In the genomic region with DNA sequence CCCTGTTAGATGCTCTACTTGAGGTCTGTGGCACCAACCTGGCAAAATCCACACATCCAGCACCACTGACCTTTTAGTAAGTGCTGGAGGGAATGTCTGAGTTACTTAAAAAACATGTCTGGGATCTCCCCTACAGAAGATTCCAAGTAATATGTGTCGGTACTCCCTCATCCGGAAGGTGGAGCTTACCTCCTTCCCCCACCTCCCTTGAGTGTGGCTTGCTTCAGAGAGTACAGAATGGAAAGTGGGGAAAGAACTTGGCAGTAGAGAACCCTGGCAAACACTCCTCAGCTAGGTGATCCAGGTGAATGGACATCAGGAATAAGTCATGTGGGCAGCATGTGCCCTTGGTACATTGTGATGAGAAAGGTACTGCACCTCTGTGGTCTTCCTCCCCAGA, we compare ENCODE assay signal across 23 cellular contexts. TPM values are rescaled to one million over a fixed set of nuclear protein-coding genes. Genes with fewer than 3 reads are reported as not detected.
DNase-seq lines count a peak whose midpoint lies in the region; ATAC-seq, FAIRE-seq and TF ChIP-seq lines count a peak whose summit lies in the region.
"Had no signal": no experiment of that assay in that cellular context is flagged by ENCODE, and none has a peak within 500 bp of the region (broad histone marks: within the 10 kb centered on the region; RNA-seq: fewer than 3 reads in every experiment).

No MANE protein-coding gene starts in this region.

- DNase-seq in GM12892 (ENCODE audit: insufficient read length): no peak
- no peak for DNase-seq in mesenchymal stem cell
- no peak for DNase-seq in NCI-H1092 treated with DMSO at 0.1 percent for 48 hours (lab: John Stamatoyannopoulos, UW)
- no peak for DNase-seq in aorta
- no peak for DNase-seq in SW 1271 (lab: John Stamatoyannopoulos, UW)
- DNase-seq: CD4-positive, CD25-positive, alpha-beta regulatory T cell; COR-L47; DMS79; GM23248; KG1; NCI-H1105; NCI-H146; NCI-H2029 treated with DMSO at 0.1 percent for 48 hours; NCI-H345; NCI-H774; PC-3; RPMI8226; SHP77 had no signal

- FAIRE-seq in GM12892 (lab: Jason Lieb, UNC): peak; percentile 81
- FAIRE-seq: A549 had no signal

- H3K27ac ChIP-seq in angular gyrus (ENCODE audit: low read depth, low read length): peak overlapping the region; percentile 50
- no peak overlapping the region for H3K27ac ChIP-seq in mesenchymal stem cell (ENCODE audit: low read length, poor library complexity, severe bottlenecking)
- peak overlapping the region; percentile 9 for H3K27ac ChIP-seq in temporal lobe (ENCODE audit: low read depth, low read length)
- H3K27ac ChIP-seq in aorta (ENCODE audit: low read depth in 1 of 2, low read length in 2 of 2): no peak overlapping the region
- H3K27ac ChIP-seq: GM23248, HL-60 had no signal

- no peak for TF ChIP-seq POLR2A in GM12892 (IDR thresholded peaks at IDR 0.05; ENCODE audit: low read depth, low read length)

- H4K8ac ChIP-seq in mesenchymal stem cell (ENCODE audit: low read length): no peak overlapping the region

- no peak for ATAC-seq in aorta (ENCODE audit: low FRiP score)
- ATAC-seq: A549, PC-3 had no signal

- H2BK120ac ChIP-seq in mesenchymal stem cell (ENCODE audit: low read depth, low read length): no peak overlapping the region

- H3K4me1 ChIP-seq in mesenchymal stem cell (ENCODE audit: control insufficient read depth, insufficient read depth, low read depth, low read length) (peaks cover 7% of the 10 kb centered on the region), aorta (ENCODE audit: control insufficient read depth in 1 of 2, insufficient read depth in 2 of 2, low read length in 2 of 2) (no peaks in the 10 kb centered on the region)
- H3K4me1 ChIP-seq: A549 had no signal

- H3K9me3 ChIP-seq in mesenchymal stem cell (ENCODE audit: control insufficient read depth, low read length): no peaks in the 10 kb centered on the region
- H3K9me3 ChIP-seq in aorta (ENCODE audit: control insufficient read depth, low read length): no peaks in the 10 kb centered on the region
- H3K9me3 ChIP-seq: A549, HAP-1 had no signal

- no peak overlapping the region for H4K91ac ChIP-seq in mesenchymal stem cell (ENCODE audit: low read length)

- no peak overlapping the region for H3K4me2 ChIP-seq in mesenchymal stem cell (ENCODE audit: low read length, poor library complexity, severe bottlenecking)
- H3K4me2 ChIP-seq: A549 had no signal

- H2AFZ ChIP-seq in mesenchymal stem cell (ENCODE audit: low read depth, low read length): no peak overlapping the region
- H2AFZ ChIP-seq: GM23248 had no signal

- no peaks in the 10 kb centered on the region for H3K79me1 ChIP-seq in mesenchymal stem cell (replicated peaks; ENCODE audit: low read length, poor library complexity, severe bottlenecking)

- H3K4me3 ChIP-seq in mesenchymal stem cell (ENCODE audit: insufficient read depth in 1 of 2, low read depth in 1 of 2, low read length in 2 of 2): no peak overlapping the region
- no peak overlapping the region for H3K4me3 ChIP-seq in aorta (ENCODE audit: low read length in 2 of 2)
- H3K4me3 ChIP-seq: A549, GM23248, HAP-1 had no signal

- H3K27me3 ChIP-seq in mesenchymal stem cell (ENCODE audit: control insufficient read depth in 1 of 2, insufficient read depth in 1 of 2, low read length in 2 of 2) (no peaks in the 10 kb centered on the region), aorta (ENCODE audit: control insufficient read depth in 1 of 2, insufficient read depth in 2 of 2, low read length in 1 of 2) (no peaks in the 10 kb centered on the region)

- H3K23ac ChIP-seq in mesenchymal stem cell (ENCODE audit: low read length in 2 of 2): no peak overlapping the region

- no peak overlapping the region for H2BK12ac ChIP-seq in mesenchymal stem cell (ENCODE audit: low read length in 2 of 2)

- H3K18ac ChIP-seq in mesenchymal stem cell (ENCODE audit: low read depth in 1 of 2, low read length in 2 of 2): no peak overlapping the region

- peak overlapping the region; percentile 46 for H2AK5ac ChIP-seq in mesenchymal stem cell (ENCODE audit: low read length, severe bottlenecking)

- no peak overlapping the region for H2BK5ac ChIP-seq in mesenchymal stem cell (ENCODE audit: low read depth, low read length, poor library complexity, severe bottlenecking)

- H2BK15ac ChIP-seq in mesenchymal stem cell (ENCODE audit: low read depth, poor library complexity, severe bottlenecking): no peak overlapping the region

- H3K4ac ChIP-seq in mesenchymal stem cell (ENCODE audit: low read depth in 1 of 2, low read length in 2 of 2): no peak overlapping the region

- H3K14ac ChIP-seq in mesenchymal stem cell (ENCODE audit: low read length in 2 of 2): no peak overlapping the region

- H3K36me3 ChIP-seq in mesenchymal stem cell (ENCODE audit: control insufficient read depth in 1 of 2, insufficient read depth in 2 of 2, low read depth in 1 of 2, low read length in 2 of 2): no peaks in the 10 kb centered on the region
- no peaks in the 10 kb centered on the region for H3K36me3 ChIP-seq in aorta (ENCODE audit: control insufficient read depth in 1 of 2, insufficient read depth in 2 of 2, low read length in 1 of 2)
- H3K36me3 ChIP-seq: HAP-1 had no signal

- H3K9ac ChIP-seq in mesenchymal stem cell (ENCODE audit: low read length): no peak overlapping the region
- H3K9ac ChIP-seq: GM23248 had no signal

- WGBS in mesenchymal stem cell: 92% methylated on average over 2 of the region's 2 CpGs
- WGBS in aorta, 2 donors: 95 to 96% methylated on average over 2 of the region's 2 CpGs

- intact Hi-C loops in aorta (cut with DNase I): no loop called here

RNA-seq across cellular contexts. Expression of a gene that starts 49.0 kb away (rescaled TPM):
- polyA plus RNA-seq in GM12892 (2012; ENCODE audit: missing spikeins): 3.5 TPM
- 23.6 TPM for polyA plus RNA-seq in mesenchymal stem cell (2013, experiment 1 of 2)
- polyA plus RNA-seq in mesenchymal stem cell (2013, experiment 2 of 2): 22.7 TPM
- 4.2 TPM for total RNA-seq in temporal lobe
- 10 to 100 TPM; 18.4 to 24.1 TPM for total RNA-seq in aorta
- polyA plus RNA-seq in aorta: 10 to 100 TPM in 1 of 2 donors, 1 to 10 TPM in 1; 8.4 to 13.7 TPM

Comparison
In these comparisons a context has a peak if more than half of its experiments do, and no peak if none do; other contexts are left out.
1. H3K27ac ChIP-seq: peak in angular gyrus (single experiment) and temporal lobe (single experiment); none in mesenchymal stem cell (single experiment) and aorta (0 of 2).